Comparison of ENCODE assay signal across 5 cellular contexts in the genomic region with DNA sequence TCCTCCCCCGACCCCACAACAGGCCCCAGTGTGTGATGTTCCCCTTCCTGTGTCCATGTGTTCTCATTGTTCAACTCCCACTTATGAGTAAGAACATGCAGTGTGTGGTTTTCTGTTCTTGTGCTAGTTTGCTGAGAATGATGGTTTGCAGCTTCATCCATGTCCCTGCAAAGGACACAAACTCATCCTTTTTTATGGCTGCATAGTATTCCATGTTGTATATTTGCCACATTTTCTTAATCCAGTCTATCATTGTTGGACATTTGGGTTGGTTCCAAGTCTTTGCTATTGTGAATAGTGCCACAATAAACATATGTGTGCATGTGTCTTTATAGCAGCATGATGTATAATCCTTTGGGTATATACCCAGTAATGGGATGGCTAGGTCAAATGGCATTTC.
TF ChIP-seq lines count a peak whose summit lies in the region.

No MANE protein-coding gene starts in this region.

TF ChIP-seq in A549, 52 proteins besides CTCF, POLR2A, EP300 and RAD21:
- peak; percentile 41; the same call in 1 of the 2 replicates for TF ChIP-seq KDM1A (IDR thresholded peaks at IDR 0.05; ENCODE audit: low read depth)

TF ChIP-seq in HEK293, 187 proteins besides CTCF, POLR2A, EP300 and RAD21:
- peak; percentile 94 for TF ChIP-seq ZNF146 (tag by site-specific recombination; IDR thresholded peaks at IDR 0.05)
- TF ChIP-seq, protein P1, sequence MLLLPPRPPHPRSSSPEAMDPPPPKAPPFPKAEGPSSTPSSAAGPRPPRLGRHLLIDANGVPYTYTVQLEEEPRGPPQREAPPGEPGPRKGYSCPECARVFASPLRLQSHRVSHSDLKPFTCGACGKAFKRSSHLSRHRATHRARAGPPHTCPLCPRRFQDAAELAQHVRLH (tag by site-specific recombination; IDR thresholded peaks at IDR 0.05) = peak; percentile 76; the same call in 1 of the 2 replicates

TF ChIP-seq in SK-N-SH treated with all-trans-retinoic acid at 6 μM for 48 hours, 23 proteins besides CTCF, POLR2A, EP300 and RAD21:
- peak; percentile 26; the same call in 1 of the 2 replicates for TF ChIP-seq ZNF8 (CRISPR knock-in tag; IDR thresholded peaks at IDR 0.05)

TF ChIP-seq in GM12878, 131 proteins besides CTCF, POLR2A, EP300 and RAD21:
- peak; percentile 54; the same call in 1 of the 2 replicates for TF ChIP-seq ZNF217 (IDR thresholded peaks at IDR 0.05)

TF ChIP-seq in K562, 482 proteins besides CTCF, POLR2A, EP300 and RAD21:
- TF ChIP-seq KDM1A (IDR thresholded peaks at IDR 0.05) = peak in 1 of 2 experiments; percentile 50; a peak in 1 of 4 replicates
- peak; percentile 89 for TF ChIP-seq ZNF146 (CRISPR knock-in tag; IDR thresholded peaks at IDR 0.05; ENCODE audit: unreplicated experiment)
- TF ChIP-seq BCOR (IDR thresholded peaks at IDR 0.05) = peak; percentile 61
